Comparison of ENCODE assay signal across 11 cellular contexts in the genomic region with DNA sequence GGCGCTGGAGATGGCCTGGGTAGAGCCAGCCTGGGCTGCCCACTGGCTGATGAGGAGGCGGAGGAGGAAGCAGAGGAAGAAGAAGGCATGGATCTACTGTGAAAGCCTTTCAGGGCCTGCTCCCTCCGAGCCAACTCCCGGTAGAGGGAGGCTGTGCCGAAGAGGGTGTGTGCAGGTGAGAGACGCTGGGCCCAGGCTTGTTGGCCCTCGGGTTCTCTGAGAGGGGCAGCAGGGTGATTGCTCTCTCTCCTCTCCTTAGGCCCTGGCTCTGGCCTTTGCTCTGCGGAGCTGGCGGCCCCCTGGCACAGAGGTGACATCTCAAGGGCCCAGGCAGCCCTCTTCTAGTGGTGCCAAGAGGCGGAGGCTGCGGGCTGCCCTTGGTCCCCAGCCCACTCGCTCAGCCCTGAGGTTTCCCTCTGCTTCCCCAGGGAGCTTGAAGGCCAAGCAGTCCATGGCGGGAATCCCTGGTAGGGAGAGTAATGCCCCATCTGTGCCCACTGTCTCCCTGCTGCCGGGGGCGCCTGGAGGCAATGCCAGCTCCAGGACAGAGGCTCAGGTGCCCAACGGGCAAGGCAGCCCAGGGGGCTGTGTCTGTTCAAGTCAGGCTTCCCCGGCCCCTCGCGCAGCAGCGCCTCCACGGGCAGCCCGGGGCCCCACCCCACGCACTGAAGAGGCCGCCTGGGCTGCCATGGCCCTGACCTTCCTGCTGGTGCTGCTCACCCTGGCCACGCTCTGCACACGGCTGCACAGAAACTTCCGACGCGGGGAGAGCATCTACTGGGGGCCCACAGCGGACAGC. TPM values are rescaled to one million over a fixed set of nuclear protein-coding genes. Genes with fewer than 3 reads are reported as not detected.
DNase-seq lines count a peak whose midpoint lies in the region; ATAC-seq and TF ChIP-seq lines count a peak whose summit lies in the region.
"Had no signal": no experiment of that assay in that cellular context is flagged by ENCODE, and none has a peak within 500 bp of the region (broad histone marks: within the 10 kb centered on the region; RNA-seq: fewer than 3 reads in every experiment).

No MANE protein-coding gene starts in this region.

- peaks cover 54% of the 10 kb centered on the region for H3K36me3 ChIP-seq in DND-41 (ENCODE audit: insufficient read depth, low read length)
- H3K36me3 ChIP-seq in skeletal muscle satellite cell (ENCODE audit: insufficient read depth, low read length), result peaks cover 38% of the 10 kb centered on the region

- H3K4me2 ChIP-seq in DND-41 (ENCODE audit: insufficient read depth, low read length) (no peak overlapping the region), skeletal muscle satellite cell (ENCODE audit: low read length) (peak overlapping the region; percentile 70)

- peaks cover 45% of the 10 kb centered on the region; the same call in 1 of the 2 replicates for H4K20me1 ChIP-seq in DND-41 (ENCODE audit: insufficient read depth, low read length)

- TF ChIP-seq CTCF in DND-41 (IDR thresholded peaks at IDR 0.05; ENCODE audit: borderline replicate concordance, extremely low read depth, low read length, poor library complexity, severe bottlenecking) (no peak), activated B cell treated with CpG ODN at 0.5 μM for 24 hours (IDR thresholded peaks at IDR 0.05) (no peak)

- H3K27me3 Mint-ChIP-seq in activated B cell treated with CpG ODN at 0.5 μM for 24 hours, result no peaks in the 10 kb centered on the region
- H3K27me3 Mint-ChIP-seq: naive thymus-derived CD4-positive, alpha-beta T cell had no signal

- H2AFZ ChIP-seq in DND-41 (ENCODE audit: low read depth, low read length), result no peak overlapping the region

- H3K9ac ChIP-seq in DND-41 (ENCODE audit: low read depth, low read length) (peak overlapping the region; percentile 8; the same call in 1 of the 2 replicates), skeletal muscle satellite cell (ENCODE audit: low read depth, low read length) (peak overlapping the region; percentile 9)

- no peak overlapping the region for H3K27ac Mint-ChIP-seq in activated B cell treated with CpG ODN at 0.5 μM for 24 hours

- peaks cover 28% of the 10 kb centered on the region for H3K4me1 ChIP-seq in DND-41 (ENCODE audit: insufficient read depth, low read length)
- H3K4me1 ChIP-seq in right cardiac atrium (ENCODE audit: control insufficient read depth, insufficient read depth, low read length), result peaks cover 8% of the 10 kb centered on the region
- peaks cover 23% of the 10 kb centered on the region for H3K4me1 ChIP-seq in skeletal muscle satellite cell (ENCODE audit: control insufficient read depth, insufficient read depth, low read length)

- H3K36me3 Mint-ChIP-seq in activated B cell treated with CpG ODN at 0.5 μM for 24 hours (ENCODE audit: low read depth), result peaks cover 33% of the 10 kb centered on the region

- peak overlapping the region; percentile 24 for H3K4me3 Mint-ChIP-seq in activated B cell treated with CpG ODN at 0.5 μM for 24 hours

- ATAC-seq in DND-41 (ENCODE audit: insufficient read depth, low read depth) (no peak), activated B cell treated with CpG ODN at 0.5 μM for 24 hours (ENCODE audit: low read depth) (no peak), right cardiac atrium (peak; percentile 10 to 25), GM19395 (IDR thresholded peaks at IDR 0.05; ENCODE audit: unreplicated experiment) (no peak), HG02759 (IDR thresholded peaks at IDR 0.05; ENCODE audit: unreplicated experiment) (no peak)

- H3K4me3 ChIP-seq in DND-41 (ENCODE audit: low read depth in 1 of 2, low read length in 2 of 2), result no peak overlapping the region
- peak overlapping the region; percentile 26 for H3K4me3 ChIP-seq in right cardiac atrium (ENCODE audit: low read length)
- H3K4me3 ChIP-seq in skeletal muscle satellite cell (ENCODE audit: low read length), result no peak overlapping the region

- CTCF ChIA-PET in activated B cell treated with CpG ODN at 0.5 μM for 24 hours (lab: Charles Lee), result interaction anchor here (0.7 to 3.1 kb wide), 8 partner anchors 12 to 423 kb away, joined by 3 to 17 read pairs (median 4); no protein-coding TSS in a partner anchor

- H3K9me3 Mint-ChIP-seq in activated B cell treated with CpG ODN at 0.5 μM for 24 hours, result no peaks in the 10 kb centered on the region

- POLR2A ChIA-PET in activated B cell treated with CpG ODN at 0.5 μM for 24 hours (lab: Charles Lee), result interaction anchor here (0.5 to 1.5 kb wide), 5 partner anchors 43 to 235 kb away, joined by 4 to 6 read pairs (median 4); no protein-coding TSS in a partner anchor

- peaks cover 22% of the 10 kb centered on the region for H3K79me2 ChIP-seq in DND-41 (ENCODE audit: insufficient read depth, low read length)

- WGBS in right cardiac atrium, result 43% methylated on average over 30 of the region's 30 CpGs

- H3K27ac ChIP-seq in DND-41 (ENCODE audit: low read length) (no peak overlapping the region), right cardiac atrium (ENCODE audit: low read length) (no peak overlapping the region)

- H3K27me3 ChIP-seq in DND-41 (ENCODE audit: insufficient read depth, low read length, poor library complexity), result no peaks in the 10 kb centered on the region
- H3K27me3 ChIP-seq in right cardiac atrium (ENCODE audit: control insufficient read depth, insufficient read depth), result no peaks in the 10 kb centered on the region
- no peaks in the 10 kb centered on the region for H3K27me3 ChIP-seq in skeletal muscle satellite cell (ENCODE audit: control insufficient read depth, insufficient read depth, low read length)

- intact Hi-C loops in activated B cell treated with CpG ODN at 0.5 μM for 24 hours (cut with micrococcal nuclease) (no loop called here), right cardiac atrium (cut with DNase I) (no loop called here)

- H3K9me3 ChIP-seq in DND-41 (ENCODE audit: insufficient read depth, low read length, severe bottlenecking) (no peaks in the 10 kb centered on the region), right cardiac atrium (ENCODE audit: control insufficient read depth, low read length) (no peaks in the 10 kb centered on the region), skeletal muscle satellite cell (replicated peaks; ENCODE audit: low read length) (no peaks in the 10 kb centered on the region)

- DNase-seq in DND-41, result no peak
- peak; percentile 15 for DNase-seq in activated B cell treated with CpG ODN at 0.5 μM for 24 hours
- peak; percentile 39 to 82 (median 78) for DNase-seq in right cardiac atrium
- DNase-seq in HuH-7.5 (ENCODE audit: low spot score), result no peak
- no peak for DNase-seq in activated gamma-delta T cell treated with Interleukin-2 at 50 U/mL for 16 hours
- DNase-seq: DMS53, KG1 had no signal

- H3K4me1 Mint-ChIP-seq in activated B cell treated with CpG ODN at 0.5 μM for 24 hours, result peaks cover 26% of the 10 kb centered on the region

RNA-seq across cellular contexts. Expression of gene TP53I13, which starts 3.6 kb away (rescaled TPM):
- total RNA-seq in activated B cell treated with CpG ODN at 0.5 μM for 24 hours (65.1 and 71.2 TPM in 2 replicates), right cardiac atrium (10 to 100 TPM; 30.6 to 45.3 (median 38.3) TPM)
- polyA plus RNA-seq in right cardiac atrium, result 53.0 TPM
- total RNA-seq in skeletal muscle satellite cell (2012; rRNA removed), result 37.5 and 51.8 TPM in 2 replicates

RNA-seq across cellular contexts. Expression of gene ABHD15, which starts 5.2 kb away (rescaled TPM):
- 11.0 and 11.2 TPM in 2 replicates for total RNA-seq in activated B cell treated with CpG ODN at 0.5 μM for 24 hours
- 1 to 10 TPM; 6.6 to 7.5 (median 7.3) TPM for total RNA-seq in right cardiac atrium
- 5.2 TPM for polyA plus RNA-seq in right cardiac atrium
- total RNA-seq in skeletal muscle satellite cell (2012; rRNA removed), result 6.6 and 7.9 TPM in 2 replicates

RNA-seq across cellular contexts. Expression of gene GIT1, which starts 17.4 kb away (rescaled TPM):
- total RNA-seq in activated B cell treated with CpG ODN at 0.5 μM for 24 hours (41.7 and 45.3 TPM in 2 replicates), right cardiac atrium (10 to 100 TPM; 31.4 to 37.8 (median 34.8) TPM)
- 25.5 TPM for polyA plus RNA-seq in right cardiac atrium
- total RNA-seq in skeletal muscle satellite cell (2012; rRNA removed), result 23.6 and 33.2 TPM in 2 replicates

RNA-seq across cellular contexts. Expression of gene ANKRD13B, which starts 20.9 kb away (rescaled TPM):
- total RNA-seq in activated B cell treated with CpG ODN at 0.5 μM for 24 hours (3.5 and 5.2 TPM in 2 replicates), right cardiac atrium (10 to 100 TPM in 1 of 4 donors, 1 to 10 TPM in 3; 5.4 to 11.0 (median 7.4) TPM)
- polyA plus RNA-seq in right cardiac atrium, result 5.0 TPM
- total RNA-seq in skeletal muscle satellite cell (2012; rRNA removed), result 7.4 and 11.9 TPM in 2 replicates

RNA-seq across cellular contexts. Expression of gene CORO6, which starts 50.6 kb away (rescaled TPM):
- total RNA-seq in activated B cell treated with CpG ODN at 0.5 μM for 24 hours (4.1 and 5.1 TPM in 2 replicates), right cardiac atrium (100 to 1,000 TPM in 3 of 4 donors, 10 to 100 TPM in 1; 93.5 to 148 (median 113) TPM)
- 98.5 TPM for polyA plus RNA-seq in right cardiac atrium
- total RNA-seq in skeletal muscle satellite cell (2012; rRNA removed), result 4.8 and 8.7 TPM in 2 replicates

Comparison
In these comparisons a context has a peak if more than half of its experiments do, and no peak if none do; other contexts are left out.
1. ATAC-seq: peak in right cardiac atrium (2 of 2); none in DND-41 (single experiment), activated B cell treated with CpG ODN at 0.5 μM for 24 hours (single experiment), GM19395 (single experiment) and HG02759 (single experiment).
2. DNase-seq: peak in activated B cell treated with CpG ODN at 0.5 μM for 24 hours (single experiment) and right cardiac atrium (3 of 3); none in DND-41 (single experiment), HuH-7.5 (single experiment) and activated gamma-delta T cell treated with Interleukin-2 at 50 U/mL for 16 hours (single experiment).